ENCODE assay signal across 13 cellular contexts in genomic region chr5:45694255-45694834, GRCh38. TPM values are rescaled to one million over a fixed set of nuclear protein-coding genes. Genes with fewer than 3 reads are reported as not detected.
A peak's percentile ranks its signal among the peaks of the same experiment; 100 is the strongest.
DNase-seq lines count a peak whose midpoint lies in the region; ATAC-seq and TF ChIP-seq lines count a peak whose summit lies in the region.
"Had no signal": no experiment of that assay in that cellular context is flagged by ENCODE, and none has a peak within 500 bp of the region (broad histone marks: within the 10 kb centered on the region; RNA-seq: fewer than 3 reads in every experiment).

No MANE protein-coding gene starts in this region.

- H3K4me1 ChIP-seq in ES-I3 (ENCODE audit: insufficient read depth, low read length), result 0 out of 2 replicates have a peak, but pooled peaks cover 2% of the 10 kb centered on the region
- H3K4me1 ChIP-seq in OCI-LY7 (ENCODE audit: insufficient read depth, low read length, poor library complexity, severe bottlenecking), result no peaks in the 10 kb centered on the region

- H3K4me3 Mint-ChIP-seq in mesothelial cell of epicardium (peak overlapping the region; percentile 56), T-helper 17 cell (no peak overlapping the region)
- H3K4me3 Mint-ChIP-seq: activated CD4-positive, alpha-beta T cell treated with anti-CD3 and anti-CD28 coated beads, Interleukin-2, amount 10 ng/mL, durations not matched to agents 24 days and 14 days had no signal

- H3K27ac Mint-ChIP-seq in mesothelial cell of epicardium (no peak overlapping the region), T-helper 17 cell (no peak overlapping the region)
- H3K27ac Mint-ChIP-seq: activated CD4-positive, alpha-beta T cell treated with anti-CD3 and anti-CD28 coated beads, Interleukin-2, amount 10 ng/mL, durations not matched to agents 24 days and 14 days; activated naive CD4-positive, alpha-beta T cell treated with anti-CD3 and anti-CD28 coated beads, Interleukin-2, amount 50 U/mL, for 72 hours; CD4-positive, alpha-beta memory T cell had no signal

- no peaks in the 10 kb centered on the region for H3K9me2 ChIP-seq in OCI-LY7 (ENCODE audit: insufficient read depth, low read length)

- H3K4me2 ChIP-seq in OCI-LY7 (ENCODE audit: low read length), result no peak overlapping the region

- no peaks in the 10 kb centered on the region for H3K79me2 ChIP-seq in OCI-LY7 (ENCODE audit: insufficient read depth, low read depth, low read length)

- TF ChIP-seq CTCF in mesothelial cell of epicardium (IDR thresholded peaks at IDR 0.05; ENCODE audit: unreplicated experiment), result no peak
- TF ChIP-seq CTCF in OCI-LY7 (conservative IDR thresholded peaks at IDR 0.05; ENCODE audit: low read length), result no peak

- H3K9me3 ChIP-seq in ES-I3 (ENCODE audit: control insufficient read depth, insufficient read depth, low read length), result no peaks in the 10 kb centered on the region
- H3K9me3 ChIP-seq in T-helper 17 cell (ENCODE audit: control insufficient read depth, low read length, poor library complexity, severe bottlenecking), result no peaks in the 10 kb centered on the region
- 0 out of 2 replicates have a peak, but pooled peaks cover 5% of the 10 kb centered on the region for H3K9me3 ChIP-seq in OCI-LY7 (ENCODE audit: low read length)

- CTCF ChIA-PET in OCI-LY7 (lab: Charles Lee; ENCODE audit: unreplicated experiment), result no interaction called here

- no peak overlapping the region for H3K4me3 ChIP-seq in OCI-LY7 (ENCODE audit: low read depth, low read length, poor library complexity, severe bottlenecking)

- no peaks in the 10 kb centered on the region for H3K9me3 Mint-ChIP-seq in mesothelial cell of epicardium

- H4K20me1 ChIP-seq in OCI-LY7 (ENCODE audit: insufficient read depth, low read length), result no peaks in the 10 kb centered on the region

- H3K36me3 Mint-ChIP-seq in mesothelial cell of epicardium (no peaks in the 10 kb centered on the region), T-helper 17 cell (ENCODE audit: low read depth) (no peaks in the 10 kb centered on the region)

- ATAC-seq in T-helper 17 cell, result no peak
- ATAC-seq: activated naive CD4-positive, alpha-beta T cell treated with anti-CD3 and anti-CD28 coated beads, Interleukin-2, amount 50 U/mL, for 72 hours had no signal

- H3K27me3 Mint-ChIP-seq in mesothelial cell of epicardium (ENCODE audit: low read depth) (peaks cover 75% of the 10 kb centered on the region), T-helper 17 cell (peaks cover 14% of the 10 kb centered on the region)

- H3K27ac ChIP-seq in cingulate gyrus (ENCODE audit: low read depth, low read length) (peak overlapping the region; percentile 49), OCI-LY7 (ENCODE audit: low read depth, low read length, poor library complexity, severe bottlenecking) (no peak overlapping the region)
- H3K27ac ChIP-seq: RWPE1 had no signal

- H3K36me3 ChIP-seq in ES-I3 (ENCODE audit: insufficient read depth, low read length) (no peaks in the 10 kb centered on the region), OCI-LY7 (ENCODE audit: insufficient read depth, low read length) (no peaks in the 10 kb centered on the region)

- H3K4me1 Mint-ChIP-seq in mesothelial cell of epicardium (peaks cover 6% of the 10 kb centered on the region), T-helper 17 cell (no peaks in the 10 kb centered on the region)

- POLR2A ChIA-PET in OCI-LY7 (lab: Charles Lee), result no interaction called here

- BruUV-seq in OCI-LY7 (replicated peaks; lab: Mats Ljungman, UMichigan), result no TSS peak

- no peak overlapping the region for H2AFZ ChIP-seq in OCI-LY7 (ENCODE audit: low read length)

- peak overlapping the region; percentile 51; the same call in 1 of the 2 replicates for H3K9ac ChIP-seq in ES-I3 (ENCODE audit: low read depth, low read length)

- DNase-seq in Kasumi-1 (lab: John Stamatoyannopoulos, UW) (peak; percentile 10 to 21), mesothelial cell of epicardium (ENCODE audit: low spot score in 2 of 2, unreplicated experiment in 2 of 2) (no peak), NCI-H1417 (lab: John Stamatoyannopoulos, UW) (no peak), T-helper 17 cell (no peak), OCI-LY7 (ENCODE audit: low spot score) (no peak), HPDE6-E6E7 (ENCODE audit: extremely low spot score) (no peak)
- DNase-seq: activated CD4-positive, alpha-beta T cell treated with anti-CD3 and anti-CD28 coated beads, Interleukin-2, amount 10 ng/mL, durations not matched to agents 24 days and 14 days; CD4-positive, alpha-beta memory T cell; IMR-90 had no signal

- intact Hi-C loops in OCI-LY7 (cut with micrococcal nuclease; ENCODE audit: unreplicated experiment), result no loop called here

RNA-seq across cellular contexts. Expression of gene HCN1, which starts 1.8 kb away (rescaled TPM):
- not detected in 3 replicates for total RNA-seq in mesothelial cell of epicardium
- total RNA-seq in T-helper 17 cell, result not detected
- total RNA-seq in OCI-LY7 (2014; rRNA removed; shearing (Covaris generic)), result not detected in 2 replicates
- total RNA-seq in OCI-LY7 (2022), result not detected in 2 replicates
- total RNA-seq: activated CD4-positive, alpha-beta T cell treated with anti-CD3 and anti-CD28 coated beads, Interleukin-2, amount 10 ng/mL, durations not matched to agents 24 days and 14 days; activated naive CD4-positive, alpha-beta T cell treated with anti-CD3 and anti-CD28 coated beads, Interleukin-2, amount 50 U/mL, for 72 hours; CD4-positive, alpha-beta memory T cell; IMR-90 had no signal

Comparison
In these comparisons a context has a peak if more than half of its experiments do, and no peak if none do; other contexts are left out.
1. DNase-seq: peak in Kasumi-1 (2 of 2); none in mesothelial cell of epicardium (0 of 2), NCI-H1417 (0 of 3), T-helper 17 cell (0 of 3), OCI-LY7 (single experiment) and HPDE6-E6E7 (single experiment).